ENCODE assay signal across 16 cellular contexts in genomic region chr10:59895629-59896116, GRCh38. TPM values are rescaled to one million over a fixed set of nuclear protein-coding genes. Genes with fewer than 3 reads are reported as not detected.
DNase-seq lines count a peak whose midpoint lies in the region; ATAC-seq, FAIRE-seq and TF ChIP-seq lines count a peak whose summit lies in the region.
"Had no signal": no experiment of that assay in that cellular context is flagged by ENCODE, and none has a peak within 500 bp of the region (broad histone marks: within the 10 kb centered on the region; RNA-seq: fewer than 3 reads in every experiment).

No MANE protein-coding gene starts in this region.

- ATAC-seq in body of pancreas (peak; percentile 81), right cardiac atrium (peak; percentile 64 to 76), pancreas (peak; percentile 81 to 86 (median 84)), HG02840 (IDR thresholded peaks at IDR 0.05; ENCODE audit: low FRiP score, unreplicated experiment) (no peak), natural killer cell (no peak), HG03378 (IDR thresholded peaks at IDR 0.05; ENCODE audit: unreplicated experiment) (no peak)
- ATAC-seq: A549; activated CD4-positive, CD25-positive, alpha-beta regulatory T cell treated with anti-CD3 and anti-CD28 coated beads, Interleukin-2, amount 50 U/mL, for 24 hours; sciatic nerve had no signal

- DNase-seq in AG04450 (ENCODE audit: low read depth, low spot score) (no peak), body of pancreas (peak; percentile 49 to 73 (median 65)), right cardiac atrium (no peak), pancreas (peak in 4 of 6 donors; percentile 33 to 74 (median 56)), natural killer cell (no peak), middle frontal gyrus (ENCODE audit: extremely low spot score, low spot score) (no peak)
- DNase-seq: activated T-cell treated with anti-CD3 and anti-CD28 coated beads for 4 hours, COR-L47, midbrain, NCI-H2171 treated with DMSO at 0.1 percent for 48 hours, SW 1271 had no signal

- H3K4me1 Mint-ChIP-seq in natural killer cell: peaks cover 50 to 62% of the 10 kb centered on the region in 2 donors

- no peak for TF ChIP-seq CTCF in AG04450 (IDR thresholded peaks at IDR 0.05; ENCODE audit: low read depth, low read length)
- no peak for TF ChIP-seq CTCF in body of pancreas (IDR thresholded peaks at IDR 0.05)
- no peak for TF ChIP-seq CTCF in pancreas (IDR thresholded peaks at IDR 0.05)
- TF ChIP-seq CTCF in natural killer cell (IDR thresholded peaks at IDR 0.05): no peak

- H3K27ac Mint-ChIP-seq in natural killer cell: no peak overlapping the region

- H3K4me3 Mint-ChIP-seq in natural killer cell: no peak overlapping the region

- no peaks in the 10 kb centered on the region for H3K9me3 Mint-ChIP-seq in natural killer cell

- H3K27me3 Mint-ChIP-seq in natural killer cell (ENCODE audit: low read depth in 2 of 2): no peaks in the 10 kb centered on the region

- no peak for TF ChIP-seq POLR2A in body of pancreas (IDR thresholded peaks at IDR 0.05)

- CTCF ChIA-PET in AG04450 (lab: Charles Lee): interaction anchor here (1.3 to 2.9 kb wide), 4 partner anchors 9 to 65 kb away, joined by 3 to 9 read pairs (median 6); partner anchors contain the start of gene CCDC6

- H3K36me3 Mint-ChIP-seq in natural killer cell: no peaks in the 10 kb centered on the region

- H3K36me3 ChIP-seq in body of pancreas (replicated peaks in 1 of 2; ENCODE audit: insufficient read depth in 1 of 2, low read depth in 2 of 2) (no peaks in the 10 kb centered on the region), pancreas (no peaks in the 10 kb centered on the region)

- 14 to 17% methylated on average over 10 of the region's 10 CpGs for WGBS in body of pancreas, 2 donors
- 43% methylated on average over 10 of the region's 10 CpGs for WGBS in right cardiac atrium
- WGBS in pancreas, 2 donors: 11 to 12% methylated on average over 10 of the region's 10 CpGs

- H3K4me3 ChIP-seq in AG04450 (ENCODE audit: low read depth, low read length): no peak overlapping the region
- H3K4me3 ChIP-seq in body of pancreas: no peak overlapping the region
- H3K4me3 ChIP-seq in right cardiac atrium (ENCODE audit: low read length): no peak overlapping the region
- H3K4me3 ChIP-seq in pancreas: no peak overlapping the region
- H3K4me3 ChIP-seq: A549 had no signal

- POLR2A ChIA-PET in AG04450 (lab: Yijun Ruan, JAX): interaction anchor here (0.7 kb wide), 1 partner anchor 11 kb away, joined by 3 read pairs; the partner anchor contains the start of gene CCDC6

- H3K27me3 ChIP-seq in AG04450 (ENCODE audit: control insufficient read depth, insufficient read depth, low read length) (no peaks in the 10 kb centered on the region), body of pancreas (no peaks in the 10 kb centered on the region), right cardiac atrium (ENCODE audit: control insufficient read depth, insufficient read depth) (no peaks in the 10 kb centered on the region), pancreas (no peaks in the 10 kb centered on the region)

- intact Hi-C loops in body of pancreas (cut with DNase I) (no loop called here), right cardiac atrium (cut with DNase I) (no loop called here), pancreas (cut with DNase I) (no loop called here), natural killer cell (cut with micrococcal nuclease) (no loop called here)

- H3K4me1 ChIP-seq in body of pancreas (peaks cover 95% of the 10 kb centered on the region), right cardiac atrium (ENCODE audit: control insufficient read depth, insufficient read depth, low read length) (peaks cover 20% of the 10 kb centered on the region), pancreas (peaks cover 51 to 79% (median 73%) of the 10 kb centered on the region in 3 donors)

- H3K27ac ChIP-seq in AG04450 (ENCODE audit: low read depth, low read length): peak overlapping the region; percentile 22
- peak overlapping the region; percentile 68 to 77 (median 73) for H3K27ac ChIP-seq in body of pancreas
- H3K27ac ChIP-seq in right cardiac atrium (ENCODE audit: low read length): peak overlapping the region; percentile 61
- H3K27ac ChIP-seq in pancreas: peak overlapping the region; percentile 39 to 83 (median 57)
- H3K27ac ChIP-seq: A549 had no signal

- FAIRE-seq in pancreas (lab: Jason Lieb, UNC): no peak
- FAIRE-seq: A549 had no signal

- no peaks in the 10 kb centered on the region for H3K9me3 ChIP-seq in AG04450 (ENCODE audit: control insufficient read depth, insufficient read depth, low read length)
- H3K9me3 ChIP-seq in body of pancreas: no peaks in the 10 kb centered on the region
- H3K9me3 ChIP-seq in right cardiac atrium (ENCODE audit: control insufficient read depth, low read length): no peaks in the 10 kb centered on the region
- no peaks in the 10 kb centered on the region for H3K9me3 ChIP-seq in pancreas
- H3K9me3 ChIP-seq: A549 had no signal

RNA-seq across cellular contexts. Expression of gene CCDC6, which starts 10.7 kb away (rescaled TPM):
- polyA plus RNA-seq in AG04450 (2011; rRNA removed): 42.2 and 51.1 TPM in 2 replicates
- 61.9 and 85.7 TPM in 2 replicates for polyA minus RNA-seq in AG04450 (2011; rRNA and poly(A)+ RNA removed)
- total RNA-seq in body of pancreas: 10 to 100 TPM; 26.7 to 35.8 TPM
- 10 to 100 TPM; 21.3 to 28.1 (median 23.8) TPM for total RNA-seq in right cardiac atrium
- 8.3 TPM for polyA plus RNA-seq in right cardiac atrium
- total RNA-seq in pancreas: 10 to 100 TPM; 24.7 to 53.1 (median 29.6) TPM
- polyA plus RNA-seq in pancreas: 10 to 100 TPM in 1 of 2 donors, 1 to 10 TPM in 1; 8.3 to 12.7 TPM
- total RNA-seq in natural killer cell: 10 to 100 TPM; 19.7 to 23.4 (median 20.8) TPM

Comparison
In these comparisons a context has a peak if more than half of its experiments do, and no peak if none do; other contexts are left out.
1. DNase-seq: peak in body of pancreas (4 of 4) and pancreas (4 of 6); none in AG04450 (single experiment), right cardiac atrium (0 of 3), natural killer cell (single experiment) and middle frontal gyrus (single experiment).
2. H3K27ac ChIP-seq: peak in every context shown above with its lines; median percentile 73 in body of pancreas; 61 in right cardiac atrium; 57 in pancreas; 22 in AG04450.
3. ATAC-seq: peak in body of pancreas (single experiment), right cardiac atrium (2 of 2) and pancreas (4 of 4); none in HG02840 (single experiment), natural killer cell (0 of 3) and HG03378 (single experiment).